In genomic region chr7:43137121-43137744, GRCh38 we compare ENCODE assay signal across 9 cellular contexts. TPM values are rescaled to one million over a fixed set of nuclear protein-coding genes. Genes with fewer than 3 reads are reported as not detected.
A peak's percentile ranks its signal among the peaks of the same experiment; 100 is the strongest.
DNase-seq lines count a peak whose midpoint lies in the region; TF ChIP-seq lines count a peak whose summit lies in the region.
"Not testable (repeated sequence)": the region's sequence is repeated elsewhere in the genome, so short reads cannot be mapped to it uniquely, and the experiment has no call there.
"Had no signal": no experiment of that assay in that cellular context is flagged by ENCODE, and none has a peak within 500 bp of the region (broad histone marks: within the 10 kb centered on the region; RNA-seq: fewer than 3 reads in every experiment).

No MANE protein-coding gene starts in this region.

- H2BK15ac ChIP-seq in H9 (ENCODE audit: low read depth, low read length), result not testable (repeated sequence)

- H4K5ac ChIP-seq in H9 (ENCODE audit: insufficient read length, low read depth, low read length), result not testable (repeated sequence)

- not testable (repeated sequence) for H2BK120ac ChIP-seq in H9 (ENCODE audit: low read depth, low read length, poor library complexity, severe bottlenecking)

- not testable (repeated sequence) for H3K9me3 Mint-ChIP-seq in H9, endodermal cell

- H3K27ac ChIP-seq in H9 (ENCODE audit: insufficient read length, low read depth, low read length); endodermal cell (ENCODE audit: low read depth, low read length): not testable (repeated sequence)

- not testable (repeated sequence) for H2AFZ ChIP-seq in H9 (ENCODE audit: low read length)

- not testable (repeated sequence) for H2BK12ac ChIP-seq in H9 (ENCODE audit: insufficient read length, low read depth, low read length)

- H3K4ac ChIP-seq in H9 (ENCODE audit: low read depth, low read length), result not testable (repeated sequence)

- not testable (repeated sequence) for H2BK20ac ChIP-seq in H9 (ENCODE audit: low read depth, low read length, poor library complexity, severe bottlenecking)

- H4K20me1 ChIP-seq in H9 (ENCODE audit: control insufficient read depth, insufficient read depth, insufficient read length), result not testable (repeated sequence)

- peak; percentile 27 for DNase-seq in COLO829 (ENCODE audit: low spot score)
- DNase-seq in H9, endodermal cell: not testable (repeated sequence)
- DNase-seq in M059J (ENCODE audit: low read depth), result peak; percentile 41
- DNase-seq in amniotic epithelial cell (ENCODE audit: low read depth), result peak; percentile 26
- peak; percentile 13 for DNase-seq in iris pigment epithelial cell (ENCODE audit: low read depth)
- peak; percentile 26 for DNase-seq in non-pigmented ciliary epithelial cell (ENCODE audit: low read depth)

- H3K4me1 Mint-ChIP-seq in H9, result peaks cover 65 to 68% of the 10 kb centered on the region in 2 experiments
- H3K4me1 Mint-ChIP-seq in endodermal cell, result peaks cover 15% of the 10 kb centered on the region

- H3K23me2 ChIP-seq in H9 (ENCODE audit: insufficient read length, low read depth, low read length, poor library complexity, severe bottlenecking), result not testable (repeated sequence)

- WGBS in H9 (ENCODE audit: extremely low coverage, insufficient read length, low lambda C conversion rate), result no CpG with 5 or more reads among the region's 6 CpGs
- WGBS in endodermal cell (ENCODE audit: insufficient coverage in 1 of 2, insufficient read length in 1 of 2), 2 experiments, result 83 to 93% methylated on average over 5 to 6 of the region's 6 CpGs

- not testable (repeated sequence) for H3K79me2 ChIP-seq in H9 (ENCODE audit: insufficient read depth, low read length)

- H4K91ac ChIP-seq in H9 (ENCODE audit: insufficient read length, low read depth, low read length), result not testable (repeated sequence)

- not testable (repeated sequence) for H4K8ac ChIP-seq in H9 (replicated peaks; ENCODE audit: insufficient read length, low read depth, low read length)

- H3K9ac ChIP-seq in H9 (ENCODE audit: extremely low read depth, insufficient read length, low read length); endodermal cell (ENCODE audit: extremely low read depth, low read length, poor library complexity, severe bottlenecking): not testable (repeated sequence)

- not testable (repeated sequence) for H3K36me3 ChIP-seq in endodermal cell (ENCODE audit: control insufficient read depth, insufficient read depth, low read length)

- not testable (repeated sequence) for H3K79me1 ChIP-seq in H9 (ENCODE audit: insufficient read depth, low read depth, low read length, poor library complexity, severe bottlenecking)

- H3K4me3 Mint-ChIP-seq in H9, result 0 out of 5 replicates have a peak overlapping the region, but pooled peaks of 1 of the 2 experiments have one; percentile 1
- not testable (repeated sequence) for H3K4me3 Mint-ChIP-seq in endodermal cell

- H3K36me3 Mint-ChIP-seq in H9 (ENCODE audit: insufficient read depth in 1 of 3, low read depth in 3 of 3); endodermal cell (ENCODE audit: low read depth): not testable (repeated sequence)

- not testable (repeated sequence) for H3T11ph ChIP-seq in H9 (ENCODE audit: low read length)

- H3K56ac ChIP-seq in H9 (ENCODE audit: insufficient read length, low read depth, low read length), result not testable (repeated sequence)

- not testable (repeated sequence) for H3K9me3 ChIP-seq in H9 (ENCODE audit: control insufficient read depth, low read depth, low read length); endodermal cell (ENCODE audit: control insufficient read depth, low read length)

- H3K27me3 Mint-ChIP-seq in H9 (ENCODE audit: low read depth); endodermal cell (ENCODE audit: insufficient read depth): not testable (repeated sequence)

- not testable (repeated sequence) for H3K4me3 ChIP-seq in endodermal cell (ENCODE audit: low read length)

- TF ChIP-seq CTCF in H9 (conservative IDR thresholded peaks at IDR 0.05); endodermal cell (conservative IDR thresholded peaks at IDR 0.05): not testable (repeated sequence)

- H3K4me2 ChIP-seq in H9 (ENCODE audit: insufficient read depth, insufficient read length, low read length), result not testable (repeated sequence)

- not testable (repeated sequence) for H2BK5ac ChIP-seq in H9 (ENCODE audit: insufficient read length, low read length)

- not testable (repeated sequence) for H3K27me3 ChIP-seq in H9 (ENCODE audit: insufficient read depth, low read length); endodermal cell (ENCODE audit: control insufficient read depth, insufficient read depth, low read length, poor library complexity, severe bottlenecking)

- H3K18ac ChIP-seq in H9 (ENCODE audit: insufficient read length, low read depth, low read length), result not testable (repeated sequence)

- not testable (repeated sequence) for H2AK5ac ChIP-seq in H9 (ENCODE audit: insufficient read length, low read length)

- not testable (repeated sequence) for H3K14ac ChIP-seq in H9 (ENCODE audit: insufficient read depth, low read length)

- not testable (repeated sequence) for H3K23ac ChIP-seq in H9 (ENCODE audit: insufficient read length, low read depth, low read length)

- H3K27ac Mint-ChIP-seq in H9 (peak overlapping the region in 2 of 3 experiments; percentile 2 to 82; a peak in 3 of 7 replicates), endodermal cell (peak overlapping the region; percentile 65)

- peaks cover 17% of the 10 kb centered on the region; the same call in 1 of the 2 replicates for H3K4me1 ChIP-seq in H9 (ENCODE audit: insufficient read depth, low read length)
- H3K4me1 ChIP-seq in endodermal cell (ENCODE audit: control insufficient read depth, insufficient read depth, low read length), result not testable (repeated sequence)

RNA-seq across cellular contexts. Expression of gene HECW1, which starts 24.8 kb away (rescaled TPM):
- total RNA-seq in H9 (2021), result 4.5 and 5.0 TPM in 2 replicates
- 6.7 and 15.6 TPM in 2 replicates for total RNA-seq in M059J (2014; rRNA removed; shearing (Covaris generic))
- 10 to 100 TPM in 1 of 2 donors, 1 to 10 TPM in 1; 4.6 to 12.0 TPM for total RNA-seq in endodermal cell
- 1.6 TPM for polyA plus RNA-seq in endodermal cell (2013, experiment 1 of 2)
- polyA plus RNA-seq in endodermal cell (2013, experiment 2 of 2), result 0.62 TPM
- total RNA-seq: MCF 10A had no signal
- polyA plus RNA-seq: IgD-negative memory B cell had no signal
